In the genomic region with DNA sequence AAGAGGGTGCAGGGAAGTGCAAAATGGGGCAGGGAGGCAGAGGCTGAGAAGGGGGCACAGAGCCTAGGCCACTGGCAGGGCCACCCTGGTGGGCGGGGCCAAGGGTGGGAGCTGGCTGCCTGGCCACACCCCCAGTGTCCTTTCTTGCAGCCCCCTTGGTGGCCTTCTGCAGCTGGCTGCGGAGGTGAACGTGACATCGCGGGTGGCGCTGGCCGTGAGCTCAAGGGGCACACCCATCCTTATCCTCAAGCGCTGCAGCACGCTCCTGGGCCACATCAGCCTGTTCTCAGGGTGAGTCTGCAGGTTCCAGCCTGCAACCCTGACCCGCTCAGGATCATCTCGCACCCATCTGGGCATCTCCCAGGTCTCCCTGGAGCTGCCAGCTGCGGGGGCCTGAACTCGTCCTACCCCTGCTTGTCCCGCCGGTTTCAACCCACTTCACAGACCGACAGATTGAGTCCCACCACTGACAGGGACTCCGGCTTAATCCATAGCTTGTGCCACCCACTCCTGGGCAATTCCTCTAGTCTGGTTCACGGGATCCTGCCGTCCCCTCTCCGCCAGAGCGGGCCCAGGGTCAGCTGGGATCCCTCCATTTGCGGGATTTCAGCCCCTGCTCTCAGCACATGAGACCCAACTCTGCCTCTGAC, we compare ENCODE assay signal across 16 cellular contexts. TPM values are rescaled to one million over a fixed set of nuclear protein-coding genes. Genes with fewer than 3 reads are reported as not detected.
DNase-seq lines count a peak whose midpoint lies in the region; ATAC-seq, FAIRE-seq and TF ChIP-seq lines count a peak whose summit lies in the region.
"Had no signal": no experiment of that assay in that cellular context is flagged by ENCODE, and none has a peak within 500 bp of the region (broad histone marks: within the 10 kb centered on the region; RNA-seq: fewer than 3 reads in every experiment).

No MANE protein-coding gene starts in this region.

- H3K4me1 Mint-ChIP-seq in natural killer cell treated with Interleukin-12 subunit alpha and Interleukin-12 subunit beta and Interleukin-15 and Interleukin-18, amount 100 ng/mL, for 72 hours (ENCODE audit: low read depth in 2 of 2) = no peaks in the 10 kb centered on the region
- H3K4me1 Mint-ChIP-seq: CD8-positive, alpha-beta memory T cell had no signal

- no peak for TF ChIP-seq RAD21 in HepG2 (CRISPR knock-in tag; IDR thresholded peaks at IDR 0.05)

- H4K20me1 ChIP-seq in HepG2 (ENCODE audit: insufficient read depth, low read length) = no peaks in the 10 kb centered on the region
- H4K20me1 ChIP-seq: BLaER1 had no signal

- H3K4me2 ChIP-seq in HepG2 (ENCODE audit: low read depth, low read length) = no peak overlapping the region

- POLR2A ChIA-PET in HepG2 (lab: Yijun Ruan, JAX) = no interaction called here

- peaks cover 4 to 56% of the 10 kb centered on the region in 2 experiments; a peak in 3 of 5 replicates for H3K27me3 ChIP-seq in HepG2 (ENCODE audit: control insufficient read depth in 1 of 2, insufficient read depth in 2 of 2, low read length in 2 of 2)
- H3K27me3 ChIP-seq in right lobe of liver = no peaks in the 10 kb centered on the region
- no peaks in the 10 kb centered on the region for H3K27me3 ChIP-seq in spleen (replicated peaks in 1 of 7)
- H3K27me3 ChIP-seq: BLaER1 had no signal

- no peak for TF ChIP-seq CTCF in HepG2 (CRISPR knock-in tag; IDR thresholded peaks at IDR 0.05)
- no peak for TF ChIP-seq CTCF in right lobe of liver (IDR thresholded peaks at IDR 0.05)
- no peak for TF ChIP-seq CTCF in spleen (IDR thresholded peaks at IDR 0.05 in 8 of 11, conservative IDR thresholded peaks at IDR 0.05 in 3 of 11)

- CTCF ChIA-PET in HepG2 (lab: Yijun Ruan, JAX; ENCODE audit: low intra/inter-chr PET ratio, low total read pairs) = no interaction called here

- no peak for FAIRE-seq in HepG2 (lab: Jason Lieb, UNC)
- FAIRE-seq: GM12892, HTR-8/SVneo had no signal

- H3K9ac ChIP-seq in HepG2 (ENCODE audit: insufficient read depth, low read depth, low read length) = no peak overlapping the region
- H3K9ac ChIP-seq: BLaER1 had no signal

- H3K79me2 ChIP-seq in HepG2 (ENCODE audit: insufficient read depth, low read length) = no peaks in the 10 kb centered on the region

- no peak overlapping the region for H3K27ac Mint-ChIP-seq in natural killer cell treated with Interleukin-12 subunit alpha and Interleukin-12 subunit beta and Interleukin-15 and Interleukin-18, amount 100 ng/mL, for 72 hours

- H3K27me3 Mint-ChIP-seq in natural killer cell treated with Interleukin-12 subunit alpha and Interleukin-12 subunit beta and Interleukin-15 and Interleukin-18, amount 100 ng/mL, for 72 hours = no peaks in the 10 kb centered on the region

- H3K4me3 ChIP-seq in HepG2 (replicated peaks in 1 of 3; ENCODE audit: insufficient read depth in 1 of 3, low read depth in 2 of 3, low read length in 3 of 3) (no peak overlapping the region), right lobe of liver (no peak overlapping the region), spleen (no peak overlapping the region)
- H3K4me3 ChIP-seq: BLaER1 had no signal

- no peaks in the 10 kb centered on the region for H3K4me1 ChIP-seq in HepG2 (ENCODE audit: insufficient read depth, low read length)
- no peaks in the 10 kb centered on the region for H3K4me1 ChIP-seq in right lobe of liver
- peaks cover 0 to 8% (median 0%) of the 10 kb centered on the region in 6 donors for H3K4me1 ChIP-seq in spleen
- H3K4me1 ChIP-seq: Caco-2 had no signal

- H3K9me3 ChIP-seq in HepG2 (ENCODE audit: low read length) (no peaks in the 10 kb centered on the region), right lobe of liver (no peaks in the 10 kb centered on the region), spleen (no peaks in the 10 kb centered on the region)
- H3K9me3 ChIP-seq: BLaER1, Caco-2 had no signal

- H3K27ac ChIP-seq in HepG2 (ENCODE audit: extremely low read length, insufficient read depth, low read length) (no peak overlapping the region), right lobe of liver (no peak overlapping the region), spleen (no peak overlapping the region)

- intact Hi-C loops in HepG2 (cut with micrococcal nuclease; ENCODE audit: unreplicated experiment) = no loop called here
- intact Hi-C loops in right lobe of liver (cut with DNase I) = no loop called here
- intact Hi-C loops in spleen (cut with DNase I; ENCODE audit: low total_unique reads) = no loop called here

- WGBS in HepG2 (ENCODE audit: low lambda C conversion rate) = 50% methylated on average over 14 of the region's 22 CpGs
- WGBS in right lobe of liver (ENCODE audit: insufficient coverage, low coverage, low lambda C conversion rate, missing lambda C conversion rate) = 78% methylated on average over 6 of the region's 22 CpGs
- 89 to 93% (median 91%) methylated on average over 19 to 22 of the region's 22 CpGs for WGBS in spleen, 5 donors

- in situ Hi-C loops in HepG2 (cut with HindIII; ENCODE audit: extremely low pct_ligation_motif_present, low pct_unique_long_range_greater_than_20kb) = no loop called here

- TF ChIP-seq EP300 in HepG2 (IDR thresholded peaks at IDR 0.05; ENCODE audit: low read depth in 2 of 2, low read length in 2 of 2) (no peak), HepG2 (CRISPR knock-in tag; IDR thresholded peaks at IDR 0.05; ENCODE audit: borderline replicate concordance) (no peak)

- no peak for DNase-seq in HepG2 (ENCODE audit: low spot score)
- DNase-seq in right lobe of liver = no peak
- peak; percentile 53 for DNase-seq in iPS-NIHi11 (ENCODE audit: low spot score)
- DNase-seq in spleen = peak; percentile 62
- DNase-seq in natural killer cell treated with Interleukin-12 subunit alpha and Interleukin-12 subunit beta and Interleukin-15 and Interleukin-18, amount 100 ng/mL, for 72 hours (ENCODE audit: low spot score) = no peak
- DNase-seq: 8988T; AML-193; Caco-2; CD8-positive, alpha-beta memory T cell; DND-41; GDM1 had no signal

- no peak overlapping the region for H3K4me3 Mint-ChIP-seq in natural killer cell treated with Interleukin-12 subunit alpha and Interleukin-12 subunit beta and Interleukin-15 and Interleukin-18, amount 100 ng/mL, for 72 hours

- H3K36me3 Mint-ChIP-seq in natural killer cell treated with Interleukin-12 subunit alpha and Interleukin-12 subunit beta and Interleukin-15 and Interleukin-18, amount 100 ng/mL, for 72 hours = no peaks in the 10 kb centered on the region
- H3K36me3 Mint-ChIP-seq: CD8-positive, alpha-beta memory T cell had no signal

- no peak for TF ChIP-seq POLR2A in HepG2 (IDR thresholded peaks at IDR 0.05; ENCODE audit: insufficient read depth in 1 of 2, low read depth in 2 of 2, low read length in 2 of 2)
- TF ChIP-seq POLR2A in right lobe of liver (IDR thresholded peaks at IDR 0.05) = no peak
- TF ChIP-seq POLR2A in spleen (IDR thresholded peaks at IDR 0.05) = no peak

- H3K36me3 ChIP-seq in HepG2 (replicated peaks in 1 of 2; ENCODE audit: control insufficient read depth in 1 of 2, insufficient read depth in 2 of 2, low read length in 2 of 2) = no peaks in the 10 kb centered on the region
- no peaks in the 10 kb centered on the region for H3K36me3 ChIP-seq in right lobe of liver
- H3K36me3 ChIP-seq in spleen = no peaks in the 10 kb centered on the region
- H3K36me3 ChIP-seq: BLaER1 had no signal

- no TSS peak for BruUV-seq in HepG2 (replicated peaks; lab: Mats Ljungman, UMichigan)

- H3K9me3 Mint-ChIP-seq in natural killer cell treated with Interleukin-12 subunit alpha and Interleukin-12 subunit beta and Interleukin-15 and Interleukin-18, amount 100 ng/mL, for 72 hours = no peaks in the 10 kb centered on the region
- H3K9me3 Mint-ChIP-seq: CD8-positive, alpha-beta memory T cell had no signal

- no peak overlapping the region for H2AFZ ChIP-seq in HepG2 (ENCODE audit: low read length)

- ATAC-seq in HepG2 (no peak), right lobe of liver (no peak), HG02840 (IDR thresholded peaks at IDR 0.05; ENCODE audit: low FRiP score, unreplicated experiment) (no peak)
- ATAC-seq in natural killer cell treated with Interleukin-12 subunit alpha and Interleukin-12 subunit beta and Interleukin-15 and Interleukin-18, amount 100 ng/mL, for 72 hours = no peak

RNA-seq across cellular contexts. Expression of a gene that starts 6.2 kb away (rescaled TPM):
- total RNA-seq in HepG2 (2016; rRNA removed; fragmentation: Illumina TruSeq; extraction: Trizol) (not detected in 2 replicates), right lobe of liver (not detected), spleen (not detected)
- not detected in 2 replicates for total RNA-seq in HepG2 (2016; cell fraction: cytosol; rRNA removed; fragmentation: Illumina TruSeq; extraction: Trizol; ENCODE audit: low read depth)
- not detected in 2 replicates for total RNA-seq in HepG2 (2016; cell fraction: insoluble cytoplasmic fraction; rRNA removed; fragmentation: Illumina TruSeq; extraction: Trizol)
- not detected in 2 replicates for total RNA-seq in HepG2 (2016; cell fraction: membrane; rRNA removed; fragmentation: Illumina TruSeq; extraction: Trizol)
- not detected in 2 replicates for total RNA-seq in HepG2 (2016; cell fraction: nucleus; rRNA removed; fragmentation: Illumina TruSeq; extraction: Trizol)
- polyA plus RNA-seq in HepG2 (2011; rRNA removed) (0.09 TPM in 1 of 2 replicates, not detected in the other), spleen (not detected)
- polyA plus RNA-seq in HepG2 (2011; cell fraction: cytosol; rRNA removed) = not detected in 2 replicates
- polyA plus RNA-seq in HepG2 (2011; cell fraction: nucleus; rRNA removed) = 0.21 TPM in 1 of 2 replicates, not detected in the other
- polyA plus RNA-seq in HepG2 (2012) = not detected in 2 replicates
- not detected in 2 replicates for polyA plus RNA-seq in HepG2 (2016; cell fraction: cytosol; fragmentation: Illumina TruSeq; extraction: Trizol; ENCODE audit: low read depth)
- not detected in 2 replicates for polyA plus RNA-seq in HepG2 (2016; cell fraction: insoluble cytoplasmic fraction; fragmentation: Illumina TruSeq; extraction: Trizol; ENCODE audit: low read depth)
- not detected in 2 replicates for polyA plus RNA-seq in HepG2 (2016; cell fraction: membrane; fragmentation: Illumina TruSeq; extraction: Trizol; ENCODE audit: low read depth)
- polyA plus RNA-seq in HepG2 (2016; cell fraction: nucleus; fragmentation: Illumina TruSeq; extraction: Trizol; ENCODE audit: insufficient read depth, low read depth) = not detected in 2 replicates
- polyA minus RNA-seq in HepG2 (2011; rRNA and poly(A)+ RNA removed; ENCODE audit: low replicate concordance) = not detected in 2 replicates
- polyA minus RNA-seq in HepG2 (2011; cell fraction: cytosol; rRNA and poly(A)+ RNA removed) = not detected in 2 replicates
- not detected in 2 replicates for polyA minus RNA-seq in HepG2 (2011; cell fraction: nucleus; rRNA and poly(A)+ RNA removed)
- not detected for total RNA-seq in natural killer cell treated with Interleukin-12 subunit alpha and Interleukin-12 subunit beta and Interleukin-15 and Interleukin-18, amount 100 ng/mL, for 72 hours
- total RNA-seq: Caco-2; CD8-positive, alpha-beta memory T cell; H4 had no signal
- polyA plus RNA-seq: CD8-positive, alpha-beta memory T cell had no signal

RNA-seq across cellular contexts. Expression of a gene that starts 19.6 kb away (rescaled TPM):
- total RNA-seq in HepG2 (2016; rRNA removed; fragmentation: Illumina TruSeq; extraction: Trizol) (not detected in 2 replicates), right lobe of liver (not detected), spleen (not detected)
- total RNA-seq in HepG2 (2016; cell fraction: cytosol; rRNA removed; fragmentation: Illumina TruSeq; extraction: Trizol; ENCODE audit: low read depth) = not detected in 2 replicates
- total RNA-seq in HepG2 (2016; cell fraction: insoluble cytoplasmic fraction; rRNA removed; fragmentation: Illumina TruSeq; extraction: Trizol) = not detected in 2 replicates
- total RNA-seq in HepG2 (2016; cell fraction: membrane; rRNA removed; fragmentation: Illumina TruSeq; extraction: Trizol) = not detected in 2 replicates
- total RNA-seq in HepG2 (2016; cell fraction: nucleus; rRNA removed; fragmentation: Illumina TruSeq; extraction: Trizol) = not detected in 2 replicates
- polyA plus RNA-seq in HepG2 (2011; rRNA removed) (0.09 and 0.13 TPM in 2 replicates), spleen (not detected)
- 0.06 and 0.07 TPM in 2 replicates for polyA plus RNA-seq in HepG2 (2011; cell fraction: cytosol; rRNA removed)
- polyA plus RNA-seq in HepG2 (2011; cell fraction: nucleus; rRNA removed) = 0.32 and 0.36 TPM in 2 replicates
- not detected in 2 replicates for polyA plus RNA-seq in HepG2 (2012)
- polyA plus RNA-seq in HepG2 (2016; cell fraction: cytosol; fragmentation: Illumina TruSeq; extraction: Trizol; ENCODE audit: low read depth) = not detected in 2 replicates
- polyA plus RNA-seq in HepG2 (2016; cell fraction: insoluble cytoplasmic fraction; fragmentation: Illumina TruSeq; extraction: Trizol; ENCODE audit: low read depth) = not detected in 2 replicates
- polyA plus RNA-seq in HepG2 (2016; cell fraction: membrane; fragmentation: Illumina TruSeq; extraction: Trizol; ENCODE audit: low read depth) = not detected in 2 replicates
- polyA plus RNA-seq in HepG2 (2016; cell fraction: nucleus; fragmentation: Illumina TruSeq; extraction: Trizol; ENCODE audit: insufficient read depth, low read depth) = not detected in 2 replicates
- polyA minus RNA-seq in HepG2 (2011; rRNA and poly(A)+ RNA removed; ENCODE audit: low replicate concordance) = not detected in 2 replicates
- not detected in 2 replicates for polyA minus RNA-seq in HepG2 (2011; cell fraction: cytosol; rRNA and poly(A)+ RNA removed)
- polyA minus RNA-seq in HepG2 (2011; cell fraction: nucleus; rRNA and poly(A)+ RNA removed) = not detected in 2 replicates
- not detected for total RNA-seq in natural killer cell treated with Interleukin-12 subunit alpha and Interleukin-12 subunit beta and Interleukin-15 and Interleukin-18, amount 100 ng/mL, for 72 hours
- total RNA-seq: Caco-2; CD8-positive, alpha-beta memory T cell; H4 had no signal
- polyA plus RNA-seq: CD8-positive, alpha-beta memory T cell had no signal

RNA-seq across cellular contexts. Expression of a gene that starts 28.4 kb away (rescaled TPM):
- total RNA-seq in HepG2 (2016; rRNA removed; fragmentation: Illumina TruSeq; extraction: Trizol) (0.13 TPM in 1 of 2 replicates, not detected in the other), right lobe of liver (not detected), spleen (not detected)
- not detected in 2 replicates for total RNA-seq in HepG2 (2016; cell fraction: cytosol; rRNA removed; fragmentation: Illumina TruSeq; extraction: Trizol; ENCODE audit: low read depth)
- total RNA-seq in HepG2 (2016; cell fraction: insoluble cytoplasmic fraction; rRNA removed; fragmentation: Illumina TruSeq; extraction: Trizol) = not detected in 2 replicates
- total RNA-seq in HepG2 (2016; cell fraction: membrane; rRNA removed; fragmentation: Illumina TruSeq; extraction: Trizol) = not detected in 2 replicates
- total RNA-seq in HepG2 (2016; cell fraction: nucleus; rRNA removed; fragmentation: Illumina TruSeq; extraction: Trizol) = 0.28 TPM in 1 of 2 replicates, not detected in the other
- polyA plus RNA-seq in HepG2 (2011; rRNA removed) (1.7 and 3.1 TPM in 2 replicates), spleen (not detected)
- polyA plus RNA-seq in HepG2 (2011; cell fraction: cytosol; rRNA removed) = 0.36 and 0.92 TPM in 2 replicates
- polyA plus RNA-seq in HepG2 (2011; cell fraction: nucleus; rRNA removed) = 16.0 and 30.7 TPM in 2 replicates
- 1.9 and 4.7 TPM in 2 replicates for polyA plus RNA-seq in HepG2 (2012)
- polyA plus RNA-seq in HepG2 (2016; cell fraction: cytosol; fragmentation: Illumina TruSeq; extraction: Trizol; ENCODE audit: low read depth) = not detected in 2 replicates
- not detected in 2 replicates for polyA plus RNA-seq in HepG2 (2016; cell fraction: insoluble cytoplasmic fraction; fragmentation: Illumina TruSeq; extraction: Trizol; ENCODE audit: low read depth)
- not detected in 2 replicates for polyA plus RNA-seq in HepG2 (2016; cell fraction: membrane; fragmentation: Illumina TruSeq; extraction: Trizol; ENCODE audit: low read depth)
- polyA plus RNA-seq in HepG2 (2016; cell fraction: nucleus; fragmentation: Illumina TruSeq; extraction: Trizol; ENCODE audit: insufficient read depth, low read depth) = 0.32 TPM in 1 of 2 replicates, not detected in the other
- 2.3 TPM in 1 of 2 replicates, not detected in the other for polyA minus RNA-seq in HepG2 (2011; rRNA and poly(A)+ RNA removed; ENCODE audit: low replicate concordance)
- polyA minus RNA-seq in HepG2 (2011; cell fraction: cytosol; rRNA and poly(A)+ RNA removed) = not detected in 2 replicates
- 2.2 and 2.5 TPM in 2 replicates for polyA minus RNA-seq in HepG2 (2011; cell fraction: nucleus; rRNA and poly(A)+ RNA removed)
- not detected for total RNA-seq in natural killer cell treated with Interleukin-12 subunit alpha and Interleukin-12 subunit beta and Interleukin-15 and Interleukin-18, amount 100 ng/mL, for 72 hours
- total RNA-seq: Caco-2; CD8-positive, alpha-beta memory T cell; H4 had no signal
- polyA plus RNA-seq: CD8-positive, alpha-beta memory T cell had no signal

RNA-seq across cellular contexts. Expression of a gene that starts 52.4 kb away (rescaled TPM):
- total RNA-seq in HepG2 (2016; rRNA removed; fragmentation: Illumina TruSeq; extraction: Trizol) (27.4 and 54.5 TPM in 2 replicates), right lobe of liver (under 1 TPM in 1 of 6 experiments, not detected in 5; 0.12 TPM), spleen (not detected)
- 7.1 and 9.6 TPM in 2 replicates for total RNA-seq in HepG2 (2016; cell fraction: cytosol; rRNA removed; fragmentation: Illumina TruSeq; extraction: Trizol; ENCODE audit: low read depth)
- 23.9 and 58.5 TPM in 2 replicates for total RNA-seq in HepG2 (2016; cell fraction: insoluble cytoplasmic fraction; rRNA removed; fragmentation: Illumina TruSeq; extraction: Trizol)
- total RNA-seq in HepG2 (2016; cell fraction: membrane; rRNA removed; fragmentation: Illumina TruSeq; extraction: Trizol) = 14.4 and 19.0 TPM in 2 replicates
- total RNA-seq in HepG2 (2016; cell fraction: nucleus; rRNA removed; fragmentation: Illumina TruSeq; extraction: Trizol) = 67.6 and 73.6 TPM in 2 replicates
- polyA plus RNA-seq in HepG2 (2011; rRNA removed) (902 and 1,439 TPM in 2 replicates), spleen (not detected)
- 445 and 477 TPM in 2 replicates for polyA plus RNA-seq in HepG2 (2011; cell fraction: cytosol; rRNA removed)
- 3,378 and 3,757 TPM in 2 replicates for polyA plus RNA-seq in HepG2 (2011; cell fraction: nucleus; rRNA removed)
- polyA plus RNA-seq in HepG2 (2012) = 748 and 877 TPM in 2 replicates
- 16.7 and 20.1 TPM in 2 replicates for polyA plus RNA-seq in HepG2 (2016; cell fraction: cytosol; fragmentation: Illumina TruSeq; extraction: Trizol; ENCODE audit: low read depth)
- 40.9 and 50.4 TPM in 2 replicates for polyA plus RNA-seq in HepG2 (2016; cell fraction: insoluble cytoplasmic fraction; fragmentation: Illumina TruSeq; extraction: Trizol; ENCODE audit: low read depth)
- polyA plus RNA-seq in HepG2 (2016; cell fraction: membrane; fragmentation: Illumina TruSeq; extraction: Trizol; ENCODE audit: low read depth) = 25.2 and 26.1 TPM in 2 replicates
- polyA plus RNA-seq in HepG2 (2016; cell fraction: nucleus; fragmentation: Illumina TruSeq; extraction: Trizol; ENCODE audit: insufficient read depth, low read depth) = 205 and 206 TPM in 2 replicates
- 0.19 and 1,018 TPM in 2 replicates for polyA minus RNA-seq in HepG2 (2011; rRNA and poly(A)+ RNA removed; ENCODE audit: low replicate concordance)
- polyA minus RNA-seq in HepG2 (2011; cell fraction: cytosol; rRNA and poly(A)+ RNA removed) = 235 and 377 TPM in 2 replicates
- 642 and 673 TPM in 2 replicates for polyA minus RNA-seq in HepG2 (2011; cell fraction: nucleus; rRNA and poly(A)+ RNA removed)
- not detected for total RNA-seq in natural killer cell treated with Interleukin-12 subunit alpha and Interleukin-12 subunit beta and Interleukin-15 and Interleukin-18, amount 100 ng/mL, for 72 hours
- total RNA-seq: Caco-2; CD8-positive, alpha-beta memory T cell; H4 had no signal
- polyA plus RNA-seq: CD8-positive, alpha-beta memory T cell had no signal

RNA-seq across cellular contexts. Expression of a gene that starts 55.6 kb away (rescaled TPM):
- total RNA-seq in HepG2 (2016; rRNA removed; fragmentation: Illumina TruSeq; extraction: Trizol) (not detected in 2 replicates), right lobe of liver (not detected), spleen (not detected)
- not detected in 2 replicates for total RNA-seq in HepG2 (2016; cell fraction: cytosol; rRNA removed; fragmentation: Illumina TruSeq; extraction: Trizol; ENCODE audit: low read depth)
- not detected in 2 replicates for total RNA-seq in HepG2 (2016; cell fraction: insoluble cytoplasmic fraction; rRNA removed; fragmentation: Illumina TruSeq; extraction: Trizol)
- not detected in 2 replicates for total RNA-seq in HepG2 (2016; cell fraction: membrane; rRNA removed; fragmentation: Illumina TruSeq; extraction: Trizol)
- not detected in 2 replicates for total RNA-seq in HepG2 (2016; cell fraction: nucleus; rRNA removed; fragmentation: Illumina TruSeq; extraction: Trizol)
- polyA plus RNA-seq in HepG2 (2011; rRNA removed) (not detected in 2 replicates), spleen (not detected)
- not detected in 2 replicates for polyA plus RNA-seq in HepG2 (2011; cell fraction: cytosol; rRNA removed)
- polyA plus RNA-seq in HepG2 (2011; cell fraction: nucleus; rRNA removed) = not detected in 2 replicates
- not detected in 2 replicates for polyA plus RNA-seq in HepG2 (2012)
- not detected in 2 replicates for polyA plus RNA-seq in HepG2 (2016; cell fraction: cytosol; fragmentation: Illumina TruSeq; extraction: Trizol; ENCODE audit: low read depth)
- polyA plus RNA-seq in HepG2 (2016; cell fraction: insoluble cytoplasmic fraction; fragmentation: Illumina TruSeq; extraction: Trizol; ENCODE audit: low read depth) = not detected in 2 replicates
- polyA plus RNA-seq in HepG2 (2016; cell fraction: membrane; fragmentation: Illumina TruSeq; extraction: Trizol; ENCODE audit: low read depth) = not detected in 2 replicates
- polyA plus RNA-seq in HepG2 (2016; cell fraction: nucleus; fragmentation: Illumina TruSeq; extraction: Trizol; ENCODE audit: insufficient read depth, low read depth) = not detected in 2 replicates
- not detected in 2 replicates for polyA minus RNA-seq in HepG2 (2011; rRNA and poly(A)+ RNA removed; ENCODE audit: low replicate concordance)
- polyA minus RNA-seq in HepG2 (2011; cell fraction: cytosol; rRNA and poly(A)+ RNA removed) = not detected in 2 replicates
- polyA minus RNA-seq in HepG2 (2011; cell fraction: nucleus; rRNA and poly(A)+ RNA removed) = not detected in 2 replicates
- not detected for total RNA-seq in natural killer cell treated with Interleukin-12 subunit alpha and Interleukin-12 subunit beta and Interleukin-15 and Interleukin-18, amount 100 ng/mL, for 72 hours
- total RNA-seq: Caco-2; CD8-positive, alpha-beta memory T cell; H4 had no signal
- polyA plus RNA-seq: CD8-positive, alpha-beta memory T cell had no signal

Comparison
In these comparisons a context has a peak if more than half of its experiments do, and no peak if none do; other contexts are left out.
1. DNase-seq: peak in iPS-NIHi11 (single experiment) and spleen (single experiment); none in HepG2 (single experiment), right lobe of liver (0 of 3) and natural killer cell treated with Interleukin-12 subunit alpha and Interleukin-12 subunit beta and Interleukin-15 and Interleukin-18, amount 100 ng/mL, for 72 hours (single experiment).